ENCODE assay signal across 30 cellular contexts in genomic region chr1:172299515-172299914, GRCh38.
"Had no signal": no experiment of that assay in that cellular context is flagged by ENCODE, and none has a peak within 500 bp of the region (broad histone marks: within the 10 kb centered on the region; RNA-seq: fewer than 3 reads in every experiment).

No MANE protein-coding gene starts in this region.

- H3K4me2 ChIP-seq: hepatocyte had no signal

- H3K27me3 ChIP-seq: colonic mucosa, dorsolateral prefrontal cortex, esophagus muscularis mucosa, esophagus squamous epithelium, foreskin keratinocyte, gastrocnemius medialis, gastroesophageal sphincter, heart left ventricle, heart right ventricle, hepatocyte had no signal

- ATAC-seq: effector memory CD8-positive, alpha-beta T cell; esophagus mucosa; foreskin keratinocyte; gastrocnemius medialis; gastroesophageal sphincter; heart left ventricle; heart right ventricle had no signal

- H3K27ac Mint-ChIP-seq: dendritic cell treated with granulocyte-macrophage colony-stimulating factor and Interleukin-4, amounts not matched to agents 40 ng/mL and 50 ng/mL, for 4 days; effector memory CD8-positive, alpha-beta T cell; endodermal cell had no signal

- H3K4me3 ChIP-seq: colonic mucosa, coronary artery, dorsolateral prefrontal cortex, esophagus muscularis mucosa, esophagus squamous epithelium, gastrocnemius medialis, gastroesophageal sphincter, heart left ventricle, heart right ventricle, hepatocyte had no signal

- H2AFZ ChIP-seq: hepatocyte had no signal

- H3K4me3 Mint-ChIP-seq: dendritic cell treated with granulocyte-macrophage colony-stimulating factor and Interleukin-4, amounts not matched to agents 40 ng/mL and 50 ng/mL, for 4 days; effector memory CD8-positive, alpha-beta T cell; endodermal cell had no signal

- H3K4me1 ChIP-seq: colonic mucosa, esophagus muscularis mucosa, esophagus squamous epithelium, foreskin keratinocyte, gastrocnemius medialis, gastroesophageal sphincter, heart left ventricle had no signal

- H3K79me2 ChIP-seq: hepatocyte had no signal

- H3K27ac ChIP-seq: colonic mucosa, coronary artery, dorsolateral prefrontal cortex, epithelial cell of prostate, esophagus muscularis mucosa, esophagus squamous epithelium, foreskin keratinocyte, gastrocnemius medialis, gastroesophageal sphincter, heart left ventricle, heart right ventricle, hepatocyte had no signal

- H3K27me3 Mint-ChIP-seq: dendritic cell treated with granulocyte-macrophage colony-stimulating factor and Interleukin-4, amounts not matched to agents 40 ng/mL and 50 ng/mL, for 4 days; effector memory CD8-positive, alpha-beta T cell had no signal

- H3K36me3 ChIP-seq: colonic mucosa, esophagus muscularis mucosa, esophagus squamous epithelium, gastrocnemius medialis, gastroesophageal sphincter, heart left ventricle, heart right ventricle had no signal

- H3K9me3 Mint-ChIP-seq: effector memory CD8-positive, alpha-beta T cell had no signal

- FAIRE-seq: colon, endometrium, endothelial cell of umbilical vein, frontal cortex had no signal

- H3K9me3 ChIP-seq: colonic mucosa had no signal

- DNase-seq: colonic mucosa; cortex of kidney; dermis blood vessel endothelial cell; dorsolateral prefrontal cortex; effector CD4-positive, alpha-beta T cell; effector CD8-positive, alpha-beta T cell; effector memory CD4-positive, alpha-beta T cell; effector memory CD8-positive, alpha-beta T cell; endodermal cell; erythroblast; esophagus squamous epithelium; foreskin fibroblast; foreskin keratinocyte; foreskin melanocyte; gastrocnemius medialis; glutamatergic neuron; head of caudate nucleus; heart left ventricle; heart right ventricle had no signal

- H3K4me1 Mint-ChIP-seq: endodermal cell had no signal
